1 cellular context compared by ENCODE assay signal in the genomic region with DNA sequence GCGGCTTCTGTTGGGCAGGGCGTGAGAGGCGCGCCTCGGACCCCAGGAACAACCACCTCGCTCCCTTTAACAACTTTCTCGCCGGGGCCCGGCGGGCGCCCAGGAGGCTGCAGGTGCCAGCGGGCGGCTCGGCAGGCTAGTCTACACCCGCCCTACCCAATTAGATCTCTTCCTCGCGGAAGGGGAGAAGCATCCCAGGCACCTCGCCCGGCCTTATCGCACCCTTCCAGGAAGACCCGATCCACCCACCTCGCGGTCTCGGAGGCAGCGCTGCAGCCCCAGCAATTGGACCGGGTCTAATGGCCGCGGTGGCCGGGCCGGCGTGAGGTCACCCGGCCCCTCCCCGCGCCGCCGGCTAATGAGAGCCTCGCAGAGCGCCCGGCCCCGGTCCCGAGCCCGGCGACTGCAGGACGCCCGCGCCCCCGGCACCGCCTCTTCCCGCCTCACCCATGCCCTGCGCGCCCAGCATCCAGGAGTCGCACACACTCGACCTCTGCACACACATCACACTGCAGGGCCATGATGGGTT.
TF ChIP-seq lines count a peak whose summit lies in the region.

PLAAT3 (minus strand) TSS at position 298 of the 529 bp plus-strand sequence. CDS start 419 bp downstream, outside the sequence.

TF ChIP-seq in HEK293, 187 proteins besides CTCF, POLR2A, EP300 and RAD21 (continued from another document):
- TF ChIP-seq, protein P1, sequence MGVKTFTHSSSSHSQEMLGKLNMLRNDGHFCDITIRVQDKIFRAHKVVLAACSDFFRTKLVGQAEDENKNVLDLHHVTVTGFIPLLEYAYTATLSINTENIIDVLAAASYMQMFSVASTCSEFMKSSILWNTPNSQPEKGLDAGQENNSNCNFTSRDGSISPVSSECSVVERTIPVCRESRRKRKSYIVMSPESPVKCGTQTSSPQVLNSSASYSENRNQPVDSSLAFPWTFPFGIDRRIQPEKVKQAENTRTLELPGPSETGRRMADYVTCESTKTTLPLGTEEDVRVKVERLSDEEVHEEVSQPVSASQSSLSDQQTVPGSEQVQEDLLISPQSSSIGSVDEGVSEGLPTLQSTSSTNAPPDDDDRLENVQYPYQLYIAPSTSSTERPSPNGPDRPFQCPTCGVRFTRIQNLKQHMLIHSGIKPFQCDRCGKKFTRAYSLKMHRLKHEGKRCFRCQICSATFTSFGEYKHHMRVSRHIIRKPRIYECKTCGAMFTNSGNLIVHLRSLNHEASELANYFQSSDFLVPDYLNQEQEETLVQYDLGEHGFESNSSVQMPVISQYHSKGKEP (tag by site-specific recombination; IDR thresholded peaks at IDR 0.05), result no peak
- TF ChIP-seq SP7 (tag by site-specific recombination; IDR thresholded peaks at IDR 0.05) (0 out of 2 replicates have a peak, but pooled peaks have one; percentile 13), ZNF155 (tag by site-specific recombination; IDR thresholded peaks at IDR 0.05) (no peak), ZFP41 (tag by site-specific recombination; IDR thresholded peaks at IDR 0.05; ENCODE audit: borderline replicate concordance) (no peak), INSM2 (tag by site-specific recombination; IDR thresholded peaks at IDR 0.05) (no peak), RBAK (tag by site-specific recombination; IDR thresholded peaks at IDR 0.05) (no peak), ZNF768 (tag by site-specific recombination; IDR thresholded peaks at IDR 0.05) (no peak), ATF2 (tag by site-specific recombination; IDR thresholded peaks at IDR 0.05; ENCODE audit: low read depth) (no peak), GLIS2 (tag by site-specific recombination; IDR thresholded peaks at IDR 0.05) (peak; percentile 19; the same call in 1 of the 2 replicates), BCL6B (tag by site-specific recombination; IDR thresholded peaks at IDR 0.05) (no peak), ZNF621 (tag by site-specific recombination; IDR thresholded peaks at IDR 0.05) (no peak), ZNF626 (tag by site-specific recombination; IDR thresholded peaks at IDR 0.05) (no peak), ZNF514 (tag by site-specific recombination; IDR thresholded peaks at IDR 0.05) (no peak), ZNF830 (tag by site-specific recombination; IDR thresholded peaks at IDR 0.05; ENCODE audit: low read depth) (no peak), MYNN (tag by site-specific recombination; IDR thresholded peaks at IDR 0.05; ENCODE audit: borderline replicate concordance) (no peak), ZBTB17 (tag by site-specific recombination; IDR thresholded peaks at IDR 0.05) (no peak), ZNF10 (tag by site-specific recombination; IDR thresholded peaks at IDR 0.05) (no peak), ZNF19 (tag by site-specific recombination; IDR thresholded peaks at IDR 0.05; ENCODE audit: low read depth) (no peak)
- TF ChIP-seq, protein P2, sequence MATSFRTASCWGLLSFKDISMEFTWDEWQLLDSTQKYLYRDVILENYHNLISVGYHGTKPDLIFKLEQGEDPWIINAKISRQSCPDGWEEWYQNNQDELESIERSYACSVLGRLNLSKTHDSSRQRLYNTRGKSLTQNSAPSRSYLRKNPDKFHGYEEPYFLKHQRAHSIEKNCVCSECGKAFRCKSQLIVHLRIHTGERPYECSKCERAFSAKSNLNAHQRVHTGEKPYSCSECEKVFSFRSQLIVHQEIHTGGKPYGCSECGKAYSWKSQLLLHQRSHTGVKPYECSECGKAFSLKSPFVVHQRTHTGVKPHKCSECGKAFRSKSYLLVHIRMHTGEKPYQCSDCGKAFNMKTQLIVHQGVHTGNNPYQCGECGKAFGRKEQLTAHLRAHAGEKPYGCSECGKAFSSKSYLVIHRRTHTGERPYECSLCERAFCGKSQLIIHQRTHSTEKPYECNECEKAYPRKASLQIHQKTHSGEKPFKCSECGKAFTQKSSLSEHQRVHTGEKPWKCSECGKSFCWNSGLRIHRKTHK (tag by site-specific recombination; IDR thresholded peaks at IDR 0.05), result no peak
TF ChIP-seq in HEK293: peak in this region for 14.
